10 cellular contexts compared by ENCODE assay signal in the genomic region with DNA sequence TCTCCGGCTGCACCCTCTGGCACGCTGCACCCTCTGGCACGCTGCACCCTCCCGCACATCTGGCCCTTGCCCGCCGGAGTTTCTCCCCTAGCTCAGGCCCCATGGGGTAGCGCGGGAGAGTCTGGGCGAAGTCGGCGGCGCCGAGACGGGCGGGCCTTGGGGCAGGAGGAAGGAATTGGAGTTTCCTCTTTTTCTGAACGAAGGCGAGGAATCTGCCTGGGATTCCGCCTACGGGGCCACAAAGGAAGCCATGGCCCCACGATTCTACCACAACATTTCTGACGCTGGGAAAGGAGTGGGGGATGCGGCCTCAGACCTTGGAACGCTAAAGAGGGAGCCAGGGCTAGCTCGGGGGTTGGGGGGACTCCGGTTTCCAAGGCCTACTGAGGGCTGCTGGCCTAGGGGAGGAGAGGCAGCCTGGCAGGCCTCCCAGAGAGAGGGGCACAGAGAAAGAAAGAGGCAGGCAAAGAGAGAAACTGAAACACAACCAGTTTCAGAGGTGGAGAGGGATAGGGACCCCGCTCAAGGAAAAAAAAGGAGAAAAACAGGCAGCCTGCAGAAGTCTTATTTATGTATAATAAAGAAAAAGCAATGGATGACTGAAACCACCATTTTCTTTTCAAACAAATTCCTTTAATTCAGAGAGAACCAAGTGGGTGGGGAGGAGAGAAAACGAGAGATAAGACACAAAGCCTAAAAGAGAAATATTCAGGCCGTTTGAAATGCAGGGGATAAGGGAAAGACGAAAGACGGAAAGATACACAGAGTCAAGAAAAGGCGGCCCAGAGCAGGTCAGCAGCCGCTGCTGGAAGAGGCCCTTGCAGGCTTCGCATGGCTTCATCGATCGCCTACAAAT. TPM values are rescaled to one million over a fixed set of nuclear protein-coding genes. Genes with fewer than 3 reads are reported as not detected.
A peak's percentile ranks its signal among the peaks of the same experiment; 100 is the strongest.
DNase-seq lines count a peak whose midpoint lies in the region; ATAC-seq and TF ChIP-seq lines count a peak whose summit lies in the region.
"Had no signal": no experiment of that assay in that cellular context is flagged by ENCODE, and none has a peak within 500 bp of the region (broad histone marks: within the 10 kb centered on the region; RNA-seq: fewer than 3 reads in every experiment).

No MANE protein-coding gene starts in this region.

- H3K36me3 ChIP-seq in MM.1S (replicated peaks; ENCODE audit: insufficient read depth, low read length) (no peaks in the 10 kb centered on the region), gastrocnemius medialis (no peaks in the 10 kb centered on the region)
- H3K36me3 ChIP-seq: adrenal gland had no signal

- no peaks in the 10 kb centered on the region for H3K36me3 Mint-ChIP-seq in activated CD8-positive, alpha-beta T cell treated with anti-CD3 and anti-CD28 coated beads, Interleukin-2, amount 10 ng/mL, durations not matched to agents 7 days and 5 days (ENCODE audit: low read depth)
- no peaks in the 10 kb centered on the region for H3K36me3 Mint-ChIP-seq in activated CD8-positive, alpha-beta T cell treated with anti-CD3 and anti-CD28 coated beads for 36 hours (ENCODE audit: low read depth)
- H3K36me3 Mint-ChIP-seq in dendritic cell treated with granulocyte-macrophage colony-stimulating factor and Interleukin-4, amounts not matched to agents 40 ng/mL and 50 ng/mL, for 4 days (ENCODE audit: low read depth) = no peaks in the 10 kb centered on the region
- no peaks in the 10 kb centered on the region for H3K36me3 Mint-ChIP-seq in Calu3 (ENCODE audit: insufficient read depth, unreplicated experiment)

- H3K27me3 Mint-ChIP-seq in activated CD8-positive, alpha-beta T cell treated with anti-CD3 and anti-CD28 coated beads, Interleukin-2, amount 10 ng/mL, durations not matched to agents 7 days and 5 days (ENCODE audit: low read depth) = peaks cover 82% of the 10 kb centered on the region
- peaks cover 81% of the 10 kb centered on the region for H3K27me3 Mint-ChIP-seq in activated CD8-positive, alpha-beta T cell treated with anti-CD3 and anti-CD28 coated beads for 36 hours
- peaks cover 99% of the 10 kb centered on the region for H3K27me3 Mint-ChIP-seq in dendritic cell treated with granulocyte-macrophage colony-stimulating factor and Interleukin-4, amounts not matched to agents 40 ng/mL and 50 ng/mL, for 4 days
- H3K27me3 Mint-ChIP-seq in Calu3 (ENCODE audit: unreplicated experiment) = peaks cover 74% of the 10 kb centered on the region

- H3K9ac ChIP-seq in MM.1S (ENCODE audit: low read length) = no peak overlapping the region

- H4K20me1 ChIP-seq in MM.1S (ENCODE audit: insufficient read depth, low read length) = no peaks in the 10 kb centered on the region

- H3K9me3 Mint-ChIP-seq in activated CD8-positive, alpha-beta T cell treated with anti-CD3 and anti-CD28 coated beads, Interleukin-2, amount 10 ng/mL, durations not matched to agents 7 days and 5 days (ENCODE audit: insufficient read depth) = no peaks in the 10 kb centered on the region
- H3K9me3 Mint-ChIP-seq in activated CD8-positive, alpha-beta T cell treated with anti-CD3 and anti-CD28 coated beads for 36 hours = no peaks in the 10 kb centered on the region
- H3K9me3 Mint-ChIP-seq in dendritic cell treated with granulocyte-macrophage colony-stimulating factor and Interleukin-4, amounts not matched to agents 40 ng/mL and 50 ng/mL, for 4 days = no peaks in the 10 kb centered on the region
- H3K9me3 Mint-ChIP-seq in Calu3 (ENCODE audit: low read depth, unreplicated experiment) = no peaks in the 10 kb centered on the region

- intact Hi-C loops in activated CD8-positive, alpha-beta T cell treated with anti-CD3 and anti-CD28 coated beads for 36 hours (cut with micrococcal nuclease) = loop anchor here (5.0 to 10.0 kb wide), 2 partner anchors 82 to 411 kb away; no protein-coding TSS in a partner anchor
- intact Hi-C loops in dendritic cell treated with granulocyte-macrophage colony-stimulating factor and Interleukin-4, amounts not matched to agents 40 ng/mL and 50 ng/mL, for 4 days (cut with micrococcal nuclease) = no loop called here
- intact Hi-C loops in gastrocnemius medialis (cut with DNase I; ENCODE audit: low total_unique reads) (no loop called here), Calu3 (cut with micrococcal nuclease; ENCODE audit: unreplicated experiment) (no loop called here)

- H3K4me2 ChIP-seq in MM.1S (ENCODE audit: low read depth, low read length) = peak overlapping the region; percentile 34; the same call in 1 of the 2 replicates

- H3F3A ChIP-seq in MM.1S (ENCODE audit: insufficient read depth, low read length) = no peaks in the 10 kb centered on the region

- H3K27ac ChIP-seq in MM.1S (ENCODE audit: low read length) (no peak overlapping the region), gastrocnemius medialis (no peak overlapping the region)
- H3K27ac ChIP-seq: adrenal gland had no signal

- POLR2A ChIA-PET in activated CD8-positive, alpha-beta T cell treated with anti-CD3 and anti-CD28 coated beads, Interleukin-2, amount 10 ng/mL, durations not matched to agents 7 days and 5 days (lab: Charles Lee) = no interaction called here
- POLR2A ChIA-PET in activated CD8-positive, alpha-beta T cell treated with anti-CD3 and anti-CD28 coated beads for 36 hours (lab: Charles Lee) = no interaction called here

- H3K27ac Mint-ChIP-seq in activated CD8-positive, alpha-beta T cell treated with anti-CD3 and anti-CD28 coated beads, Interleukin-2, amount 10 ng/mL, durations not matched to agents 7 days and 5 days = no peak overlapping the region
- H3K27ac Mint-ChIP-seq in activated CD8-positive, alpha-beta T cell treated with anti-CD3 and anti-CD28 coated beads for 36 hours = no peak overlapping the region
- H3K27ac Mint-ChIP-seq in dendritic cell treated with granulocyte-macrophage colony-stimulating factor and Interleukin-4, amounts not matched to agents 40 ng/mL and 50 ng/mL, for 4 days = peak overlapping the region; percentile 61
- no peak overlapping the region for H3K27ac Mint-ChIP-seq in Calu3 (ENCODE audit: unreplicated experiment)

- H3K4me3 ChIP-seq in MM.1S (ENCODE audit: low read length) (no peak overlapping the region), gastrocnemius medialis (peak overlapping the region in 3 of 4 donors; percentile 27 to 34 (median 32))
- H3K4me3 ChIP-seq: adrenal gland had no signal

- no peak overlapping the region for H2AFZ ChIP-seq in MM.1S (ENCODE audit: low read length)

- no peaks in the 10 kb centered on the region for H3K9me3 ChIP-seq in MM.1S (replicated peaks; ENCODE audit: insufficient read depth, low read length)
- H3K9me3 ChIP-seq in gastrocnemius medialis = no peaks in the 10 kb centered on the region
- H3K9me3 ChIP-seq: adrenal gland had no signal

- no peaks in the 10 kb centered on the region for H3K9me2 ChIP-seq in MM.1S (replicated peaks; ENCODE audit: insufficient read depth, low read length)

- in situ Hi-C loops in gastrocnemius medialis (cut with MboI; ENCODE audit: low sequenced_read_pairs in 4 of 4) = no loop called here

- ATAC-seq in activated CD8-positive, alpha-beta T cell treated with anti-CD3 and anti-CD28 coated beads, Interleukin-2, amount 10 ng/mL, durations not matched to agents 7 days and 5 days = no peak
- ATAC-seq in activated CD8-positive, alpha-beta T cell treated with anti-CD3 and anti-CD28 coated beads for 36 hours = no peak
- no peak for ATAC-seq in gastrocnemius medialis
- ATAC-seq in left lobe of liver = no peak

- H3K27me3 ChIP-seq in MM.1S (replicated peaks; ENCODE audit: insufficient read depth, low read length) = peaks cover 79% of the 10 kb centered on the region
- peaks cover 89 to 98% (median 95%) of the 10 kb centered on the region in 3 donors for H3K27me3 ChIP-seq in gastrocnemius medialis

- no peak for DNase-seq in activated CD8-positive, alpha-beta T cell treated with anti-CD3 and anti-CD28 coated beads, Interleukin-2, amount 10 ng/mL, durations not matched to agents 7 days and 5 days
- no peak for DNase-seq in activated CD8-positive, alpha-beta T cell treated with anti-CD3 and anti-CD28 coated beads for 36 hours
- DNase-seq in MM.1S = no peak
- no peak for DNase-seq in gastrocnemius medialis
- no peak for DNase-seq in left lobe of liver (ENCODE audit: low spot score)
- DNase-seq in NCI-H2107 (lab: John Stamatoyannopoulos, UW) = no peak
- DNase-seq in Calu3 = no peak
- DNase-seq: adrenal gland had no signal

- peaks cover 17% of the 10 kb centered on the region for H3K4me1 Mint-ChIP-seq in activated CD8-positive, alpha-beta T cell treated with anti-CD3 and anti-CD28 coated beads, Interleukin-2, amount 10 ng/mL, durations not matched to agents 7 days and 5 days (ENCODE audit: low read depth)
- peaks cover 34% of the 10 kb centered on the region for H3K4me1 Mint-ChIP-seq in activated CD8-positive, alpha-beta T cell treated with anti-CD3 and anti-CD28 coated beads for 36 hours (ENCODE audit: low read depth)
- peaks cover 70% of the 10 kb centered on the region for H3K4me1 Mint-ChIP-seq in dendritic cell treated with granulocyte-macrophage colony-stimulating factor and Interleukin-4, amounts not matched to agents 40 ng/mL and 50 ng/mL, for 4 days (ENCODE audit: low read depth)
- peaks cover 11% of the 10 kb centered on the region for H3K4me1 Mint-ChIP-seq in Calu3 (ENCODE audit: low read depth, unreplicated experiment)

- BruUV-seq in Calu3 (replicated peaks; lab: Mats Ljungman, UMichigan) = no TSS peak

- H3K4me3 Mint-ChIP-seq in activated CD8-positive, alpha-beta T cell treated with anti-CD3 and anti-CD28 coated beads, Interleukin-2, amount 10 ng/mL, durations not matched to agents 7 days and 5 days = peak overlapping the region; percentile 27
- H3K4me3 Mint-ChIP-seq in activated CD8-positive, alpha-beta T cell treated with anti-CD3 and anti-CD28 coated beads for 36 hours = no peak overlapping the region
- H3K4me3 Mint-ChIP-seq in dendritic cell treated with granulocyte-macrophage colony-stimulating factor and Interleukin-4, amounts not matched to agents 40 ng/mL and 50 ng/mL, for 4 days = peak overlapping the region; percentile 76
- H3K4me3 Mint-ChIP-seq in Calu3 (ENCODE audit: low read depth, unreplicated experiment) = no peak overlapping the region

- H3K79me2 ChIP-seq in MM.1S (ENCODE audit: low read length) = no peaks in the 10 kb centered on the region

- CTCF ChIA-PET in activated CD8-positive, alpha-beta T cell treated with anti-CD3 and anti-CD28 coated beads, Interleukin-2, amount 10 ng/mL, durations not matched to agents 7 days and 5 days (lab: Charles Lee) = interaction anchor here (0.9 kb wide), 1 partner anchor 40 kb away, joined by 3 read pairs; no protein-coding TSS in a partner anchor
- CTCF ChIA-PET in activated CD8-positive, alpha-beta T cell treated with anti-CD3 and anti-CD28 coated beads for 36 hours (lab: Charles Lee) = interaction anchor here (1.8 to 2.4 kb wide), 2 partner anchors 40 to 85 kb away, joined by 5 to 7 read pairs; no protein-coding TSS in a partner anchor
- CTCF ChIA-PET in Calu3 (lab: Charles Lee) = no interaction called here

- H3K4me1 ChIP-seq in MM.1S (ENCODE audit: low read length) (no peaks in the 10 kb centered on the region), gastrocnemius medialis (peaks cover 15 to 29% of the 10 kb centered on the region in 2 donors)

- TF ChIP-seq CTCF in activated CD8-positive, alpha-beta T cell treated with anti-CD3 and anti-CD28 coated beads for 36 hours (IDR thresholded peaks at IDR 0.05) = no peak
- no peak for TF ChIP-seq CTCF in MM.1S (IDR thresholded peaks at IDR 0.05; ENCODE audit: low read length)
- TF ChIP-seq CTCF in gastrocnemius medialis (IDR thresholded peaks at IDR 0.05 in 4 of 5, conservative IDR thresholded peaks at IDR 0.05 in 1 of 5) = no peak
- no peak for TF ChIP-seq CTCF in Calu3 (IDR thresholded peaks at IDR 0.05; ENCODE audit: unreplicated experiment)

- no peak for TF ChIP-seq POLR2A in gastrocnemius medialis (IDR thresholded peaks at IDR 0.05)

RNA-seq across cellular contexts. Expression of a gene that starts 4.3 kb away (rescaled TPM):
- total RNA-seq in activated CD8-positive, alpha-beta T cell treated with anti-CD3 and anti-CD28 coated beads, Interleukin-2, amount 10 ng/mL, durations not matched to agents 7 days and 5 days = not detected
- total RNA-seq in activated CD8-positive, alpha-beta T cell treated with anti-CD3 and anti-CD28 coated beads for 36 hours = not detected
- not detected for total RNA-seq in gastrocnemius medialis
- total RNA-seq in left lobe of liver = 1.3 TPM
- not detected in 2 replicates for total RNA-seq in Calu3 (2022)
- total RNA-seq: adrenal gland, myocyte had no signal

Comparison
In these comparisons a context has a peak if more than half of its experiments do, and no peak if none do; other contexts are left out.
1. H3K4me3 Mint-ChIP-seq: peak in activated CD8-positive, alpha-beta T cell treated with anti-CD3 and anti-CD28 coated beads, Interleukin-2, amount 10 ng/mL, durations not matched to agents 7 days and 5 days (single experiment) and dendritic cell treated with granulocyte-macrophage colony-stimulating factor and Interleukin-4, amounts not matched to agents 40 ng/mL and 50 ng/mL, for 4 days (single experiment); none in activated CD8-positive, alpha-beta T cell treated with anti-CD3 and anti-CD28 coated beads for 36 hours (single experiment) and Calu3 (single experiment).